7 cellular contexts compared by ENCODE assay signal in the genomic region with DNA sequence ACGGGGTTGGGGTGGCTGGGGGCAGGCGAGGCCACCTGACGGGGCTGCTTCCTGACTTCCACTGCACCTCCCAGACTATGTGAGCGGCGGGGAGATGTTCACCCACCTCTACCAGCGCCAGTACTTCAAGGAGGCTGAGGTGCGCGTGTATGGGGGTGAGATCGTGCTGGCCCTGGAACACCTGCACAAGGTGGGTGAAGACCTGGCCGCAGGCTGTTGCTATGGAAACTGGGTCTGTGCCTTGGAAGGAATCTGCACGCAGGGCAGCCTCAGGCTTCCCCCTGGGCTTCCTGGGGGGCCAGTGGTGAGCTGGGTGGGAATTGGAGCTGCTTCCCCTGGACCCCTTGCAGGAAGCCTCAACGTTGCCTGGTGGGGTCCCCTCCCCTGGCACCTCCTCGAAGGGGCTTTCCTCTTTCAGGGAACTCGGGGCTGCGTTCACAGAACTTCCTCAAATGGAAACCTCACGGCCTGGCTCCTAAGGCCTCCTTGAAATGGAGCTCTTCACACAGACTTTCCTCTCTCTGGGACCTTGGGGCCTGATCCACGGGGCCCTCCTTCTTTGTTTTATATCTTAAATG. TPM values are rescaled to one million over a fixed set of nuclear protein-coding genes. Genes with fewer than 3 reads are reported as not detected.
DNase-seq lines count a peak whose midpoint lies in the region; ATAC-seq and TF ChIP-seq lines count a peak whose summit lies in the region.

No MANE protein-coding gene starts in this region.

- ATAC-seq in GM21526 (IDR thresholded peaks at IDR 0.05; ENCODE audit: low FRiP score, unreplicated experiment), result no peak

- H3K9ac ChIP-seq in skeletal muscle satellite cell (ENCODE audit: low read depth, low read length), result no peak overlapping the region

- H3K27ac ChIP-seq in cingulate gyrus (ENCODE audit: low read depth, low read length), result peak overlapping the region; percentile 3

- TF ChIP-seq CTCF in GM12865 (IDR thresholded peaks at IDR 0.05; ENCODE audit: insufficient read depth, low read depth, low read length, missing control alignments), result no peak

- no peaks in the 10 kb centered on the region for H3K27me3 ChIP-seq in skeletal muscle satellite cell (ENCODE audit: control insufficient read depth, insufficient read depth, low read length)

- H3K9me3 ChIP-seq in skeletal muscle satellite cell (replicated peaks; ENCODE audit: low read length), result no peaks in the 10 kb centered on the region

- H3K36me3 ChIP-seq in skeletal muscle satellite cell (ENCODE audit: insufficient read depth, low read length), result peaks cover 39% of the 10 kb centered on the region

- H3K4me2 ChIP-seq in skeletal muscle satellite cell (ENCODE audit: low read length), result peak overlapping the region; percentile 96

- 0 out of 2 replicates have a peak overlapping the region, but pooled peaks have one; percentile 59 for H3K4me3 ChIP-seq in GM12865 (ENCODE audit: low read depth, low read length)
- peak overlapping the region; percentile 87 for H3K4me3 ChIP-seq in skeletal muscle satellite cell (ENCODE audit: low read length)

- H3K4me1 ChIP-seq in skeletal muscle satellite cell (ENCODE audit: control insufficient read depth, insufficient read depth, low read length), result peaks cover 31% of the 10 kb centered on the region

- DNase-seq in GM12865 (ENCODE audit: low read depth) (no peak), NOMO-1 treated with dmso at 0.1 percent for 144 hours (lab: John Stamatoyannopoulos, UW; ENCODE audit: unreplicated experiment) (peak; percentile 48), dedifferentiated amniotic fluid mesenchymal stem cell (ENCODE audit: extremely low spot score) (no peak)
- DNase-seq in stimulated activated CD4-positive, alpha-beta T cell treated with anti-CD3 and anti-CD28 coated beads, Interleukin-4, amount 100 ng/mL, for 1 hour, result no peak

RNA-seq across cellular contexts. Expression of a gene that starts 1.5 kb away (rescaled TPM):
- total RNA-seq in skeletal muscle satellite cell (2012; rRNA removed), result 69.2 and 69.9 TPM in 2 replicates

RNA-seq across cellular contexts. Expression of a gene that starts 20.5 kb away (rescaled TPM):
- total RNA-seq in skeletal muscle satellite cell (2012; rRNA removed), result 1.5 and 2.0 TPM in 2 replicates

RNA-seq across cellular contexts. Expression of a gene that starts 42.6 kb away (rescaled TPM):
- 128 and 144 TPM in 2 replicates for total RNA-seq in skeletal muscle satellite cell (2012; rRNA removed)

RNA-seq across cellular contexts. Expression of a gene that starts 43.1 kb away (rescaled TPM):
- 182 and 236 TPM in 2 replicates for total RNA-seq in skeletal muscle satellite cell (2012; rRNA removed)

RNA-seq across cellular contexts. Expression of a gene that starts 55.2 kb away (rescaled TPM):
- 35.5 and 38.0 TPM in 2 replicates for total RNA-seq in skeletal muscle satellite cell (2012; rRNA removed)
